ENCODE assay signal across 16 cellular contexts in genomic region chr7:146314962-146315361, GRCh38.
DNase-seq lines count a peak whose midpoint lies in the region; ATAC-seq and TF ChIP-seq lines count a peak whose summit lies in the region.
"Had no signal": no experiment of that assay in that cellular context is flagged by ENCODE, and none has a peak within 500 bp of the region (broad histone marks: within the 10 kb centered on the region; RNA-seq: fewer than 3 reads in every experiment).

No MANE protein-coding gene starts in this region.

- no peak for TF ChIP-seq EP300 in SK-N-SH (IDR thresholded peaks at IDR 0.05; ENCODE audit: borderline replicate concordance in 1 of 2, low read depth in 1 of 2, low read length in 1 of 2)

- intact Hi-C loops in activated CD4-positive, alpha-beta T cell treated with anti-CD3 and anti-CD28 coated beads for 36 hours (cut with DNase I, micrococcal nuclease), result no loop called here

- H3F3A ChIP-seq in SK-N-SH (replicated peaks; ENCODE audit: insufficient read depth), result no peaks in the 10 kb centered on the region

- H3K9me3 Mint-ChIP-seq in WTC11, result peaks cover 5% of the 10 kb centered on the region
- peaks cover 2% of the 10 kb centered on the region for H3K9me3 Mint-ChIP-seq in activated CD4-positive, alpha-beta T cell treated with anti-CD3 and anti-CD28 coated beads for 36 hours (ENCODE audit: low read depth)
- H3K9me3 Mint-ChIP-seq in activated T-cell treated with anti-CD3 and anti-CD28 coated beads, Interleukin-2, amount 50 U/mL, for 72 hours, result peaks cover 2 to 9% of the 10 kb centered on the region in 2 donors

- WGBS in SK-N-SH (ENCODE audit: low lambda C conversion rate), result 13% methylated on average over 2 of the region's 2 CpGs

- DNase-seq in SK-N-SH, result no peak
- DNase-seq in WTC11 (ENCODE audit: low spot score), result no peak
- DNase-seq in iPS-NIHi7 (ENCODE audit: extremely low spot score), result peak; percentile 8
- DNase-seq in activated CD4-positive, alpha-beta T cell treated with anti-CD3 and anti-CD28 coated beads for 36 hours, result no peak
- no peak for DNase-seq in activated T-cell treated with anti-CD3 and anti-CD28 coated beads, Interleukin-2, amount 50 U/mL, for 72 hours
- DNase-seq: AML-193; Caco-2; CD4-positive, alpha-beta T cell; GDM1; GOT3 had no signal

- H4K20me1 ChIP-seq in SK-N-SH (ENCODE audit: insufficient read depth), result no peaks in the 10 kb centered on the region

- H3K27me3 Mint-ChIP-seq in WTC11 (ENCODE audit: low read depth), result no peaks in the 10 kb centered on the region
- no peaks in the 10 kb centered on the region for H3K27me3 Mint-ChIP-seq in activated CD4-positive, alpha-beta T cell treated with anti-CD3 and anti-CD28 coated beads for 36 hours
- no peaks in the 10 kb centered on the region for H3K27me3 Mint-ChIP-seq in activated T-cell treated with anti-CD3 and anti-CD28 coated beads, Interleukin-2, amount 50 U/mL, for 72 hours (ENCODE audit: low read depth)
- H3K27me3 Mint-ChIP-seq: CD4-positive, alpha-beta T cell had no signal

- no peak overlapping the region for H3K9ac ChIP-seq in SK-N-SH

- peaks cover 0 to 7% of the 10 kb centered on the region in 2 experiments; a peak in 2 of 4 replicates for H3K4me1 ChIP-seq in SK-N-SH (ENCODE audit: control insufficient read depth in 1 of 2, insufficient read depth in 2 of 2, low read depth in 1 of 2, low read length in 1 of 2)
- H3K4me1 ChIP-seq: A549, Caco-2, HAP-1 had no signal

- H3K36me3 Mint-ChIP-seq in WTC11, result no peaks in the 10 kb centered on the region
- no peaks in the 10 kb centered on the region for H3K36me3 Mint-ChIP-seq in activated CD4-positive, alpha-beta T cell treated with anti-CD3 and anti-CD28 coated beads for 36 hours (ENCODE audit: low read depth)
- H3K36me3 Mint-ChIP-seq in activated T-cell treated with anti-CD3 and anti-CD28 coated beads, Interleukin-2, amount 50 U/mL, for 72 hours (ENCODE audit: insufficient read depth in 2 of 2), result peaks cover 0 to 1% of the 10 kb centered on the region in 2 donors

- ATAC-seq in SK-N-SH treated with all-trans-retinoic acid at 6 μM for 48 hours (no peak), WTC11 (peak; percentile 59), GM21447 (IDR thresholded peaks at IDR 0.05; ENCODE audit: unreplicated experiment) (no peak)
- no peak for ATAC-seq in activated CD4-positive, alpha-beta T cell treated with anti-CD3 and anti-CD28 coated beads for 36 hours
- ATAC-seq in activated T-cell treated with anti-CD3 and anti-CD28 coated beads, Interleukin-2, amount 50 U/mL, for 72 hours (replicated peaks in 1 of 2), result no peak
- ATAC-seq: A549 had no signal

- H3K4me3 ChIP-seq in SK-N-SH (ENCODE audit: low read depth in 2 of 2, low read length in 1 of 2), result no peak overlapping the region
- H3K4me3 ChIP-seq: A549, HAP-1 had no signal

- POLR2A ChIA-PET in SK-N-SH (lab: Yijun Ruan, JAX) (no interaction called here), WTC11 (lab: Charles Lee) (no interaction called here)
- POLR2A ChIA-PET in activated CD4-positive, alpha-beta T cell treated with anti-CD3 and anti-CD28 coated beads for 36 hours (lab: Charles Lee), result no interaction called here

- H3K79me2 ChIP-seq in SK-N-SH (ENCODE audit: insufficient read depth), result no peaks in the 10 kb centered on the region

- H3K27me3 ChIP-seq in SK-N-SH (ENCODE audit: insufficient read depth), result no peaks in the 10 kb centered on the region

- no peaks in the 10 kb centered on the region for H3K9me3 ChIP-seq in SK-N-SH
- H3K9me3 ChIP-seq: A549, Caco-2, HAP-1 had no signal

- peaks cover 13% of the 10 kb centered on the region for H3K4me1 Mint-ChIP-seq in WTC11
- H3K4me1 Mint-ChIP-seq in activated CD4-positive, alpha-beta T cell treated with anti-CD3 and anti-CD28 coated beads for 36 hours, result no peaks in the 10 kb centered on the region
- H3K4me1 Mint-ChIP-seq in activated T-cell treated with anti-CD3 and anti-CD28 coated beads, Interleukin-2, amount 50 U/mL, for 72 hours (ENCODE audit: low read depth), result no peaks in the 10 kb centered on the region

- TF ChIP-seq CTCF in SK-N-SH (IDR thresholded peaks at IDR 0.05) (no peak), WTC11 (IDR thresholded peaks at IDR 0.05) (no peak)

- no peak for TF ChIP-seq RAD21 in SK-N-SH (IDR thresholded peaks at IDR 0.05; ENCODE audit: low read length)

- no peak overlapping the region for H3K27ac ChIP-seq in SK-N-SH (ENCODE audit: low read depth in 2 of 2, low read length in 1 of 2)
- H3K27ac ChIP-seq: 22Rv1, A549, C4-2B had no signal

- no peaks in the 10 kb centered on the region for H3K9me2 ChIP-seq in SK-N-SH

- H3K27ac Mint-ChIP-seq in WTC11, result no peak overlapping the region
- H3K27ac Mint-ChIP-seq in activated CD4-positive, alpha-beta T cell treated with anti-CD3 and anti-CD28 coated beads for 36 hours, result no peak overlapping the region
- H3K27ac Mint-ChIP-seq in activated T-cell treated with anti-CD3 and anti-CD28 coated beads, Interleukin-2, amount 50 U/mL, for 72 hours, result no peak overlapping the region
- H3K27ac Mint-ChIP-seq: CD4-positive, alpha-beta T cell had no signal

- no peak overlapping the region for H3K4me3 Mint-ChIP-seq in WTC11
- H3K4me3 Mint-ChIP-seq in activated CD4-positive, alpha-beta T cell treated with anti-CD3 and anti-CD28 coated beads for 36 hours, result no peak overlapping the region
- no peak overlapping the region for H3K4me3 Mint-ChIP-seq in activated T-cell treated with anti-CD3 and anti-CD28 coated beads, Interleukin-2, amount 50 U/mL, for 72 hours
- H3K4me3 Mint-ChIP-seq: CD4-positive, alpha-beta T cell had no signal

- CTCF ChIA-PET in SK-N-SH (lab: Yijun Ruan, JAX), result interaction anchor here (1.0 kb wide), 1 partner anchor 13 kb away, joined by 3 read pairs; no protein-coding TSS in a partner anchor
- CTCF ChIA-PET in WTC11 (lab: Charles Lee), result no interaction called here
- CTCF ChIA-PET in activated CD4-positive, alpha-beta T cell treated with anti-CD3 and anti-CD28 coated beads for 36 hours (lab: Charles Lee), result no interaction called here

- peak overlapping the region; percentile 14; the same call in 1 of the 2 replicates for H3K4me2 ChIP-seq in SK-N-SH
- H3K4me2 ChIP-seq: A549 had no signal

- H2AFZ ChIP-seq in SK-N-SH (ENCODE audit: low read depth), result no peak overlapping the region

- no peaks in the 10 kb centered on the region for H3K36me3 ChIP-seq in SK-N-SH (replicated peaks in 1 of 2; ENCODE audit: control insufficient read depth in 1 of 2, insufficient read depth in 2 of 2, low read length in 1 of 2)
- H3K36me3 ChIP-seq: HAP-1 had no signal

TF ChIP-seq in SK-N-SH, 30 proteins besides CTCF, POLR2A, EP300 and RAD21 (continues in another document):
- TF ChIP-seq GATA2 (CRISPR knock-in tag; IDR thresholded peaks at IDR 0.05) (no peak), RFX5 (IDR thresholded peaks at IDR 0.05; ENCODE audit: low read length) (no peak), JUND (IDR thresholded peaks at IDR 0.05) (no peak), TEAD4 (IDR thresholded peaks at IDR 0.05; ENCODE audit: borderline replicate concordance, insufficient read depth) (no peak), GABPA (IDR thresholded peaks at IDR 0.05; ENCODE audit: low read depth) (no peak), NFIC (IDR thresholded peaks at IDR 0.05; ENCODE audit: borderline replicate concordance) (no peak), POLR2AphosphoS5 (IDR thresholded peaks at IDR 0.05; ENCODE audit: low read depth, low read length) (no peak), MXI1 (IDR thresholded peaks at IDR 0.05; ENCODE audit: low read depth, low read length) (no peak), FOXJ3 (CRISPR knock-in tag; IDR thresholded peaks at IDR 0.05) (no peak), ELF1 (IDR thresholded peaks at IDR 0.05) (no peak)

TF ChIP-seq in SK-N-SH treated with all-trans-retinoic acid at 6 μM for 48 hours, 23 proteins besides CTCF, POLR2A, EP300 and RAD21 (continues in another document):
- TF ChIP-seq, protein P1, sequence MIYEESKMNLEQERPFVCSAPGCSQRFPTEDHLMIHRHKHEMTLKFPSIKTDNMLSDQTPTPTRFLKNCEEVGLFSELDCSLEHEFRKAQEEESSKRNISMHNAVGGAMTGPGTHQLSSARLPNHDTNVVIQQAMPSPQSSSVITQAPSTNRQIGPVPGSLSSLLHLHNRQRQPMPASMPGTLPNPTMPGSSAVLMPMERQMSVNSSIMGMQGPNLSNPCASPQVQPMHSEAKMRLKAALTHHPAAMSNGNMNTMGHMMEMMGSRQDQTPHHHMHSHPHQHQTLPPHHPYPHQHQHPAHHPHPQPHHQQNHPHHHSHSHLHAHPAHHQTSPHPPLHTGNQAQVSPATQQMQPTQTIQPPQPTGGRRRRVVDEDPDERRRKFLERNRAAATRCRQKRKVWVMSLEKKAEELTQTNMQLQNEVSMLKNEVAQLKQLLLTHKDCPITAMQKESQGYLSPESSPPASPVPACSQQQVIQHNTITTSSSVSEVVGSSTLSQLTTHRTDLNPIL (CRISPR knock-in tag; IDR thresholded peaks at IDR 0.05; ENCODE audit: low read depth), result no peak
- TF ChIP-seq GLIS3 (CRISPR knock-in tag; IDR thresholded peaks at IDR 0.05) (no peak), OSR1 (CRISPR knock-in tag; IDR thresholded peaks at IDR 0.05) (no peak)

TF ChIP-seq in WTC11, 78 proteins besides CTCF, POLR2A, EP300 and RAD21 (continues in another document):
- TF ChIP-seq MYBL2 (CRISPR knock-in tag; IDR thresholded peaks at IDR 0.05), result no peak
- no peak for TF ChIP-seq RORB (CRISPR knock-in tag; IDR thresholded peaks at IDR 0.05)
- TF ChIP-seq FOXJ3 (CRISPR knock-in tag; IDR thresholded peaks at IDR 0.05; ENCODE audit: borderline replicate concordance), result no peak
- TF ChIP-seq, protein P2, sequence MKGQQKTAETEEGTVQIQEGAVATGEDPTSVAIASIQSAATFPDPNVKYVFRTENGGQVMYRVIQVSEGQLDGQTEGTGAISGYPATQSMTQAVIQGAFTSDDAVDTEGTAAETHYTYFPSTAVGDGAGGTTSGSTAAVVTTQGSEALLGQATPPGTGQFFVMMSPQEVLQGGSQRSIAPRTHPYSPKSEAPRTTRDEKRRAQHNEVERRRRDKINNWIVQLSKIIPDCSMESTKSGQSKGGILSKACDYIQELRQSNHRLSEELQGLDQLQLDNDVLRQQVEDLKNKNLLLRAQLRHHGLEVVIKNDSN (CRISPR knock-in tag; IDR thresholded peaks at IDR 0.05), result no peak
- no peak for TF ChIP-seq ZNF671 (CRISPR knock-in tag; IDR thresholded peaks at IDR 0.05)
- TF ChIP-seq NFYB (CRISPR knock-in tag; conservative IDR thresholded peaks at IDR 0.05; ENCODE audit: low read depth), result no peak
- no peak for TF ChIP-seq JAZF1 (CRISPR knock-in tag; IDR thresholded peaks at IDR 0.05)
- TF ChIP-seq ZNF138 (CRISPR knock-in tag; conservative IDR thresholded peaks at IDR 0.05), result no peak
- TF ChIP-seq NFE2L1 (CRISPR knock-in tag; IDR thresholded peaks at IDR 0.05), result no peak
- TF ChIP-seq KAT7 (CRISPR knock-in tag; IDR thresholded peaks at IDR 0.05; ENCODE audit: borderline replicate concordance), result no peak
- no peak for TF ChIP-seq OVOL2 (CRISPR knock-in tag; IDR thresholded peaks at IDR 0.05; ENCODE audit: borderline replicate concordance)
